Comparison of ENCODE assay signal across 8 cellular contexts in genomic region chr13:42272776-42273175, GRCh38. TPM values are rescaled to one million over a fixed set of nuclear protein-coding genes. Genes with fewer than 3 reads are reported as not detected.
DNase-seq lines count a peak whose midpoint lies in the region; ATAC-seq, FAIRE-seq and TF ChIP-seq lines count a peak whose summit lies in the region.

No MANE protein-coding gene starts in this region.

- TF ChIP-seq CTCF in OCI-LY1 (IDR thresholded peaks at IDR 0.05; ENCODE audit: low read length) (no peak), endothelial cell of umbilical vein (IDR thresholded peaks at IDR 0.05; ENCODE audit: extremely low read depth in 1 of 2, insufficient read depth in 1 of 2, low read depth in 1 of 2, low read length in 2 of 2) (no peak), ovary (IDR thresholded peaks at IDR 0.05) (no peak)

- H3K4me2 ChIP-seq in OCI-LY1 (ENCODE audit: low read length) (peak overlapping the region; percentile 83), endothelial cell of umbilical vein (ENCODE audit: insufficient read depth, low read length) (peak overlapping the region; percentile 95)

- FAIRE-seq in endothelial cell of umbilical vein (lab: Jason Lieb, UNC), result no peak

- H3K9ac ChIP-seq in OCI-LY1 (ENCODE audit: low read length) (peak overlapping the region; percentile 96), endothelial cell of umbilical vein (replicated peaks; ENCODE audit: extremely low read depth, insufficient read depth, low read length) (peak overlapping the region; percentile 64)

- H2AFZ ChIP-seq in OCI-LY1 (ENCODE audit: low read length) (no peak overlapping the region), endothelial cell of umbilical vein (ENCODE audit: low read depth, low read length) (peak overlapping the region; percentile 87)

- H3K9me1 ChIP-seq in endothelial cell of umbilical vein (replicated peaks; ENCODE audit: control insufficient read depth, extremely low read depth, insufficient read depth, low read length), result no peaks in the 10 kb centered on the region

- no peaks in the 10 kb centered on the region for H4K20me1 ChIP-seq in OCI-LY1 (ENCODE audit: insufficient read depth, low read length)
- H4K20me1 ChIP-seq in endothelial cell of umbilical vein (replicated peaks; ENCODE audit: control insufficient read depth, extremely low read depth, insufficient read depth, low read length), result no peaks in the 10 kb centered on the region

- CTCF ChIA-PET in endothelial cell of umbilical vein (lab: Charles Lee), result interaction anchor here (1.2 to 1.4 kb wide), 2 partner anchors 16 to 61 kb away, joined by 3 to 6 read pairs; no protein-coding TSS in a partner anchor

- no peak for ATAC-seq in HG03097 (IDR thresholded peaks at IDR 0.05; ENCODE audit: low FRiP score, unreplicated experiment)
- ATAC-seq in GM18909 (IDR thresholded peaks at IDR 0.05; ENCODE audit: poor library complexity, unreplicated experiment), result no peak

- H3K36me3 ChIP-seq in OCI-LY1 (ENCODE audit: insufficient read depth, low read length) (peaks cover 8% of the 10 kb centered on the region), endothelial cell of umbilical vein (ENCODE audit: control insufficient read depth in 2 of 2, extremely low read depth in 1 of 2, insufficient read depth in 2 of 2, low read length in 2 of 2) (no peaks in the 10 kb centered on the region), ovary (no peaks in the 10 kb centered on the region)

- no peaks in the 10 kb centered on the region for H3F3A ChIP-seq in OCI-LY1 (ENCODE audit: insufficient read depth, low read length)

- H3K79me2 ChIP-seq in OCI-LY1 (ENCODE audit: insufficient read depth, low read length), result peaks cover 52% of the 10 kb centered on the region
- peaks cover 32% of the 10 kb centered on the region for H3K79me2 ChIP-seq in endothelial cell of umbilical vein (ENCODE audit: control insufficient read depth, insufficient read depth, low read length)

- DNase-seq in Caki2 (ENCODE audit: low read depth), result peak; percentile 9
- no peak for DNase-seq in endothelial cell of umbilical vein (ENCODE audit: low read depth, low spot score)
- no peak for DNase-seq in ovary
- no peak for DNase-seq in COR-L47 (lab: John Stamatoyannopoulos, UW)
- no peak for DNase-seq in NCI-H524 (lab: John Stamatoyannopoulos, UW)

- POLR2A ChIA-PET in endothelial cell of umbilical vein (lab: Charles Lee), result no interaction called here

- WGBS in ovary, 3 donors, result 1 to 2% (median 1%) methylated on average over 4 of the region's 4 CpGs

- H3K9me3 ChIP-seq in OCI-LY1 (ENCODE audit: low read length) (no peaks in the 10 kb centered on the region), endothelial cell of umbilical vein (replicated peaks; ENCODE audit: control insufficient read depth, insufficient read depth, low read length) (no peaks in the 10 kb centered on the region), ovary (no peaks in the 10 kb centered on the region)

- H3K4me3 ChIP-seq in OCI-LY1 (ENCODE audit: low read depth, low read length, poor library complexity, severe bottlenecking) (peak overlapping the region; percentile 95), endothelial cell of umbilical vein (replicated peaks in 1 of 3; ENCODE audit: insufficient read depth in 1 of 3, low read depth in 1 of 3, low read length in 3 of 3) (peak overlapping the region; percentile 55 to 86 (median 66)), ovary (peak overlapping the region; percentile 97)

- in situ Hi-C loops in Caki2 (cut with HindIII; ENCODE audit: low pct_unique_long_range_greater_than_20kb, low sequenced_read_pairs), result no loop called here

- no TSS peak for BruUV-seq in endothelial cell of umbilical vein (replicated peaks; lab: Mats Ljungman, UMichigan)

- dilution Hi-C loops in endothelial cell of umbilical vein (cut with MboI; ENCODE audit: extremely low pct_ligation_motif_present, low sequenced_read_pairs), result no loop called here

- peak overlapping the region; percentile 86 for H3K27ac ChIP-seq in OCI-LY1 (ENCODE audit: low read depth, low read length, poor library complexity, severe bottlenecking)
- no peak overlapping the region for H3K27ac ChIP-seq in endothelial cell of umbilical vein (ENCODE audit: insufficient read depth, low read depth, low read length)
- peak overlapping the region; percentile 78 to 88 for H3K27ac ChIP-seq in ovary

- intact Hi-C loops in endothelial cell of umbilical vein (cut with micrococcal nuclease), result loop anchor here (5.0 kb wide), 1 partner anchor 225 kb away; the partner anchor contains the start of gene DGKH
- intact Hi-C loops in ovary (cut with DNase I), result no loop called here

- H3K4me1 ChIP-seq in OCI-LY1 (ENCODE audit: insufficient read depth, low read length, severe bottlenecking), result peaks cover 56% of the 10 kb centered on the region
- peaks cover 17% of the 10 kb centered on the region for H3K4me1 ChIP-seq in endothelial cell of umbilical vein (ENCODE audit: control insufficient read depth, extremely low read depth, insufficient read depth, low read length)
- H3K4me1 ChIP-seq in ovary (ENCODE audit: insufficient read depth), result peaks cover 7% of the 10 kb centered on the region

- no peaks in the 10 kb centered on the region for H3K27me3 ChIP-seq in OCI-LY1 (ENCODE audit: insufficient read depth, low read length)
- H3K27me3 ChIP-seq in endothelial cell of umbilical vein (ENCODE audit: control insufficient read depth in 2 of 2, insufficient read depth in 2 of 2, low read length in 2 of 2), result no peaks in the 10 kb centered on the region
- H3K27me3 ChIP-seq in ovary, result no peaks in the 10 kb centered on the region

- H3K9me2 ChIP-seq in OCI-LY1 (ENCODE audit: low read depth, low read length), result no peaks in the 10 kb centered on the region

- TF ChIP-seq POLR2A in endothelial cell of umbilical vein (IDR thresholded peaks at IDR 0.05; ENCODE audit: low read depth, low read length), result no peak
- no peak for TF ChIP-seq POLR2A in ovary (IDR thresholded peaks at IDR 0.05)

- no peak for TF ChIP-seq EP300 in ovary (IDR thresholded peaks at IDR 0.05)

TF ChIP-seq in endothelial cell of umbilical vein, 7 proteins besides CTCF, POLR2A, EP300 and RAD21:
- TF ChIP-seq MYC (IDR thresholded peaks at IDR 0.05; ENCODE audit: low read depth, low read length) (no peak), FOS (IDR thresholded peaks at IDR 0.05; ENCODE audit: borderline replicate concordance, insufficient read depth, low read length) (no peak), JUN (IDR thresholded peaks at IDR 0.05; ENCODE audit: borderline replicate concordance, insufficient read depth, insufficient read length, low read depth) (no peak), MAX (IDR thresholded peaks at IDR 0.05; ENCODE audit: insufficient read depth, insufficient read length) (no peak), EZH2 (IDR thresholded peaks at IDR 0.05; ENCODE audit: borderline replicate concordance, low read depth, low read length, severe bottlenecking) (no peak), POLR2AphosphoS5 (IDR thresholded peaks at IDR 0.05; ENCODE audit: insufficient read depth, low read depth, low read length) (no peak), GATA2 (IDR thresholded peaks at IDR 0.05; ENCODE audit: insufficient read depth, insufficient read length, low read depth, low read length) (no peak)

RNA-seq across cellular contexts. Expression of gene AKAP11, which starts 0.8 kb away (rescaled TPM):
- total RNA-seq in Caki2 (2014; rRNA removed; shearing (Covaris generic); ENCODE audit: low replicate concordance), result 6.0 and 8.4 TPM in 2 replicates
- total RNA-seq in endothelial cell of umbilical vein (17.8 and 20.2 TPM in 2 replicates), ovary (10 to 100 TPM; 27.5 to 41.0 (median 34.6) TPM)
- polyA plus RNA-seq in endothelial cell of umbilical vein (3.7 and 4.9 TPM in 2 replicates), ovary (10 to 100 TPM in 1 of 2 donors, 1 to 10 TPM in 1; 10.0 to 16.4 TPM)
- 5.3 and 5.6 TPM in 2 replicates for polyA plus RNA-seq in endothelial cell of umbilical vein (2011; cell fraction: cytosol; rRNA removed)
- 10.3 and 12.7 TPM in 2 replicates for polyA plus RNA-seq in endothelial cell of umbilical vein (2011; cell fraction: nucleus; rRNA removed)
- polyA plus RNA-seq in endothelial cell of umbilical vein (2012), result 14.1 and 17.3 TPM in 2 replicates
- 21.2 and 22.5 TPM in 2 replicates for polyA minus RNA-seq in endothelial cell of umbilical vein
- 10.9 TPM for polyA minus RNA-seq in endothelial cell of umbilical vein (2011; cell fraction: cytosol; rRNA and poly(A)+ RNA removed)
- 16.4 and 27.6 TPM in 2 replicates for polyA minus RNA-seq in endothelial cell of umbilical vein (2011; cell fraction: nucleus; rRNA and poly(A)+ RNA removed)
